In genomic region chr13:48318014-48318713, GRCh38 we compare ENCODE assay signal across 10 cellular contexts. TPM values are rescaled to one million over a fixed set of nuclear protein-coding genes. Genes with fewer than 3 reads are reported as not detected.
DNase-seq lines count a peak whose midpoint lies in the region; ATAC-seq, FAIRE-seq and TF ChIP-seq lines count a peak whose summit lies in the region.
"Had no signal": no experiment of that assay in that cellular context is flagged by ENCODE, and none has a peak within 500 bp of the region (broad histone marks: within the 10 kb centered on the region; RNA-seq: fewer than 3 reads in every experiment).

No MANE protein-coding gene starts in this region.

- H3K4me3 Mint-ChIP-seq in T-cell: peak overlapping the region; percentile 79 to 90 (median 80)
- peak overlapping the region; percentile 79 for H3K4me3 Mint-ChIP-seq in central memory CD8-positive, alpha-beta T cell

- peaks cover 0 to 12% (median 0%) of the 10 kb centered on the region in 3 donors for H3K9me3 Mint-ChIP-seq in T-cell
- no peaks in the 10 kb centered on the region for H3K9me3 Mint-ChIP-seq in central memory CD8-positive, alpha-beta T cell

- peak in 1 of 34 experiments; percentile 6 for DNase-seq in T-cell
- no peak for DNase-seq in central memory CD8-positive, alpha-beta T cell (ENCODE audit: low spot score in 2 of 2)
- DNase-seq in lung (ENCODE audit: low spot score): no peak
- DNase-seq in WERI-Rb-1: no peak
- no peak for DNase-seq in foreskin keratinocyte
- DNase-seq in KG1 (lab: John Stamatoyannopoulos, UW): no peak
- no peak for DNase-seq in GM19239 (ENCODE audit: insufficient read length, low spot score)
- DNase-seq: activated CD4-positive, alpha-beta T cell treated with anti-CD3 and anti-CD28 coated beads, Interleukin-2, amount 10 ng/mL, durations not matched to agents 24 days and 14 days; DMS153 had no signal

- no peak for FAIRE-seq in GM19239 (lab: Jason Lieb, UNC)

- peaks cover 50% of the 10 kb centered on the region for H3K36me3 Mint-ChIP-seq in T-cell
- peaks cover 23% of the 10 kb centered on the region for H3K36me3 Mint-ChIP-seq in central memory CD8-positive, alpha-beta T cell (ENCODE audit: insufficient read depth)

- peaks cover 0 to 23% of the 10 kb centered on the region in 2 donors for H3K36me3 ChIP-seq in lung (ENCODE audit: control insufficient read depth in 2 of 2, insufficient read depth in 2 of 2, low read length in 2 of 2)
- H3K36me3 ChIP-seq in subcutaneous abdominal adipose tissue (ENCODE audit: control insufficient read depth in 5 of 5, insufficient read depth in 5 of 5, low read length in 5 of 5): peaks cover 0 to 30% (median 11%) of the 10 kb centered on the region in 5 donors
- no peaks in the 10 kb centered on the region for H3K36me3 ChIP-seq in WERI-Rb-1

- WGBS in lung, 2 donors: 65 to 73% methylated on average over 41 of the region's 41 CpGs

- H3K4me3 ChIP-seq in lung (no peak overlapping the region), subcutaneous abdominal adipose tissue (ENCODE audit: low read depth in 1 of 5, low read length in 5 of 5) (peak overlapping the region; percentile 45 to 66 (median 59)), WERI-Rb-1 (ENCODE audit: low read depth, low read length) (no peak overlapping the region)

- H3K27me3 ChIP-seq in lung (ENCODE audit: control insufficient read depth, insufficient read depth) (no peaks in the 10 kb centered on the region), subcutaneous abdominal adipose tissue (ENCODE audit: control insufficient read depth in 5 of 5, insufficient read depth in 4 of 5, low read length in 5 of 5) (no peaks in the 10 kb centered on the region), WERI-Rb-1 (ENCODE audit: insufficient read depth, low read depth, severe bottlenecking) (no peaks in the 10 kb centered on the region), foreskin keratinocyte (no peaks in the 10 kb centered on the region)

- peaks cover 0 to 11% of the 10 kb centered on the region in 2 donors for H3K4me1 ChIP-seq in lung (ENCODE audit: control insufficient read depth in 2 of 2, insufficient read depth in 2 of 2, low read length in 2 of 2)
- peaks cover 0 to 36% (median 17%) of the 10 kb centered on the region in 5 donors for H3K4me1 ChIP-seq in subcutaneous abdominal adipose tissue (ENCODE audit: control insufficient read depth in 5 of 5, insufficient read depth in 5 of 5, low read length in 5 of 5)
- peaks cover 8% of the 10 kb centered on the region for H3K4me1 ChIP-seq in foreskin keratinocyte

- H3K9me3 ChIP-seq in lung (ENCODE audit: control insufficient read depth in 2 of 2, insufficient read depth in 1 of 2, low read length in 1 of 2) (peaks cover 0 to 6% of the 10 kb centered on the region in 2 donors), subcutaneous abdominal adipose tissue (ENCODE audit: control insufficient read depth in 5 of 5, low read length in 5 of 5) (peaks cover 0 to 11% (median 7%) of the 10 kb centered on the region in 5 donors), WERI-Rb-1 (ENCODE audit: severe bottlenecking) (no peaks in the 10 kb centered on the region)

- peak overlapping the region in 1 of 5 donors; percentile 10 for H3K9ac ChIP-seq in subcutaneous abdominal adipose tissue (ENCODE audit: low read length in 5 of 5)

- CTCF ChIA-PET in T-cell (lab: Charles Lee): no interaction called here

- H3K27me3 Mint-ChIP-seq in T-cell: no peaks in the 10 kb centered on the region
- H3K27me3 Mint-ChIP-seq in central memory CD8-positive, alpha-beta T cell: no peaks in the 10 kb centered on the region

- TF ChIP-seq CTCF in lung (IDR thresholded peaks at IDR 0.05; ENCODE audit: control extremely low read depth, extremely low read depth) (no peak), WERI-Rb-1 (IDR thresholded peaks at IDR 0.05; ENCODE audit: low read depth, low read length) (no peak), foreskin keratinocyte (conservative IDR thresholded peaks at IDR 0.05) (no peak)

- ATAC-seq in T-cell (replicated peaks in 1 of 4) (peak in 2 of 4 experiments; percentile 21 to 35), lung (ENCODE audit: insufficient read depth, low FRiP score) (peak; percentile 28), foreskin keratinocyte (no peak)
- no peak for ATAC-seq in central memory CD8-positive, alpha-beta T cell (replicated peaks; ENCODE audit: extremely low read depth, poor library complexity, severe bottlenecking)

- POLR2A ChIA-PET in T-cell (lab: Charles Lee): no interaction called here

- peaks cover 33 to 47% (median 35%) of the 10 kb centered on the region in 3 donors for H3K4me1 Mint-ChIP-seq in T-cell
- peaks cover 33% of the 10 kb centered on the region for H3K4me1 Mint-ChIP-seq in central memory CD8-positive, alpha-beta T cell

- H3K27ac Mint-ChIP-seq in T-cell: peak overlapping the region in 1 of 2 donors; percentile 81
- H3K27ac Mint-ChIP-seq in central memory CD8-positive, alpha-beta T cell (ENCODE audit: low read depth): peak overlapping the region; percentile 79
- H3K27ac Mint-ChIP-seq: activated CD4-positive, alpha-beta T cell treated with anti-CD3 and anti-CD28 coated beads, Interleukin-2, amount 10 ng/mL, durations not matched to agents 24 days and 14 days had no signal

- H3K27ac ChIP-seq in lung (ENCODE audit: low read depth in 1 of 2, low read length in 1 of 2): peak overlapping the region in 1 of 2 donors; percentile 13
- H3K27ac ChIP-seq in subcutaneous abdominal adipose tissue (ENCODE audit: low read depth, low read length): no peak overlapping the region
- H3K27ac ChIP-seq in WERI-Rb-1: no peak overlapping the region
- no peak overlapping the region for H3K27ac ChIP-seq in foreskin keratinocyte

RNA-seq across cellular contexts. Expression of gene RB1, which starts 14.6 kb away (rescaled TPM):
- total RNA-seq in T-cell (10 to 100 TPM; 17.8 to 26.6 (median 24.0) TPM), lung (10 to 100 TPM; 31.5 to 69.9 TPM), foreskin keratinocyte (30.4 and 32.8 TPM in 2 replicates)
- polyA plus RNA-seq in lung (10 to 100 TPM in 1 of 2 donors, 1 to 10 TPM in 1; 10.0 to 20.6 TPM), foreskin keratinocyte (7.1 and 8.7 TPM in 2 replicates)

Comparison
In these comparisons a context has a peak if more than half of its experiments do, and no peak if none do; other contexts are left out.
1. H3K4me3 ChIP-seq: peak in subcutaneous abdominal adipose tissue (5 of 5); none in lung (single experiment) and WERI-Rb-1 (single experiment).